ENCODE assay signal across 8 cellular contexts in genomic region chr4:98260047-98260578, GRCh38. TPM values are rescaled to one million over a fixed set of nuclear protein-coding genes. Genes with fewer than 3 reads are reported as not detected.
DNase-seq lines count a peak whose midpoint lies in the region; ATAC-seq, FAIRE-seq and TF ChIP-seq lines count a peak whose summit lies in the region.

No MANE protein-coding gene starts in this region.

- dilution Hi-C loops in keratinocyte (cut with MboI; ENCODE audit: extremely low pct_ligation_motif_present, low sequenced_read_pairs): no loop called here

- H3K79me2 ChIP-seq in keratinocyte (ENCODE audit: control insufficient read depth, insufficient read depth, low read length): peaks cover 43% of the 10 kb centered on the region

- peak overlapping the region; percentile 94 to 99 (median 95) for H3K4me3 Mint-ChIP-seq in CD4-positive, CD25-positive, alpha-beta regulatory T cell

- no peaks in the 10 kb centered on the region for H3K27me3 Mint-ChIP-seq in CD4-positive, CD25-positive, alpha-beta regulatory T cell

- no peaks in the 10 kb centered on the region for H3K36me3 ChIP-seq in CD4-positive, CD25-positive, alpha-beta regulatory T cell (ENCODE audit: control insufficient read depth, insufficient read depth, low read length)
- H3K36me3 ChIP-seq in SJSA1 (0 out of 2 replicates have a peak, but pooled peaks cover 3% of the 10 kb centered on the region), keratinocyte (ENCODE audit: control insufficient read depth in 2 of 2, extremely low read depth in 1 of 2, insufficient read depth in 2 of 2, low read length in 2 of 2) (no peaks in the 10 kb centered on the region)

- H3K27ac ChIP-seq in CD4-positive, CD25-positive, alpha-beta regulatory T cell (ENCODE audit: insufficient read depth, low read length, poor library complexity, severe bottlenecking): peak overlapping the region; percentile 87
- H3K27ac ChIP-seq in SJSA1: peak overlapping the region; percentile 92
- peak overlapping the region; percentile 90 for H3K27ac ChIP-seq in keratinocyte (ENCODE audit: control insufficient read depth, insufficient read depth, low read length)

- H3K27me3 ChIP-seq in CD4-positive, CD25-positive, alpha-beta regulatory T cell (ENCODE audit: control insufficient read depth, insufficient read depth, low read length): no peaks in the 10 kb centered on the region
- H3K27me3 ChIP-seq in SJSA1 (replicated peaks) (no peaks in the 10 kb centered on the region), keratinocyte (ENCODE audit: control insufficient read depth, extremely low read depth, insufficient read depth, low read length) (no peaks in the 10 kb centered on the region)

- peak in 1 of 3 donors; percentile 41 for DNase-seq in CD4-positive, CD25-positive, alpha-beta regulatory T cell
- no peak for DNase-seq in SJSA1 (ENCODE audit: low read depth in 1 of 2, low spot score in 2 of 2)
- peak in 1 of 2 donors; percentile 26 for DNase-seq in cardiac fibroblast (ENCODE audit: low read depth in 2 of 2)
- no peak for DNase-seq in keratinocyte (ENCODE audit: low read depth, low spot score)
- peak; percentile 11 for DNase-seq in stimulated activated CD4-positive, alpha-beta T cell treated with anti-CD3 and anti-CD28 coated beads, Interleukin-15, amount 100 ng/mL, for 1 hour (ENCODE audit: low read depth in 1 of 2, low spot score in 1 of 2)
- DNase-seq in activated effector memory CD4-positive, alpha-beta T cell treated with Interleukin-2 at 50 U/mL for 16 hours: no peak

- ATAC-seq in CD4-positive, CD25-positive, alpha-beta regulatory T cell (ENCODE audit: low read depth in 2 of 2): no peak
- ATAC-seq in GM19395 (IDR thresholded peaks at IDR 0.05; ENCODE audit: unreplicated experiment) (peak; percentile 31), HG03442 (IDR thresholded peaks at IDR 0.05; ENCODE audit: unreplicated experiment) (peak; percentile 14)

- H3K4me1 Mint-ChIP-seq in CD4-positive, CD25-positive, alpha-beta regulatory T cell: peaks cover 33 to 49% (median 43%) of the 10 kb centered on the region in 4 donors

- peak; percentile 65 for FAIRE-seq in keratinocyte (lab: Jason Lieb, UNC)

- peak overlapping the region; percentile 91 to 96 (median 95) for H3K27ac Mint-ChIP-seq in CD4-positive, CD25-positive, alpha-beta regulatory T cell

- H4K20me1 ChIP-seq in keratinocyte (ENCODE audit: control insufficient read depth, extremely low read depth, insufficient read depth, low read length): peaks cover 2% of the 10 kb centered on the region

- peaks cover 36% of the 10 kb centered on the region for H3K4me1 ChIP-seq in CD4-positive, CD25-positive, alpha-beta regulatory T cell (ENCODE audit: control insufficient read depth, insufficient read depth, low read length, poor library complexity, severe bottlenecking)
- peaks cover 15% of the 10 kb centered on the region; the same call in 1 of the 2 replicates for H3K4me1 ChIP-seq in SJSA1 (replicated peaks)
- H3K4me1 ChIP-seq in keratinocyte (ENCODE audit: control insufficient read depth, extremely low read depth, insufficient read depth, low read length): peaks cover 17% of the 10 kb centered on the region

- peak overlapping the region; percentile 89 for H3K9ac ChIP-seq in keratinocyte (ENCODE audit: control insufficient read depth, extremely low read depth, insufficient read depth, low read length)

- peak overlapping the region; percentile 89 for H3K4me3 ChIP-seq in CD4-positive, CD25-positive, alpha-beta regulatory T cell (ENCODE audit: low read depth, low read length)
- H3K4me3 ChIP-seq in SJSA1 (peak overlapping the region; percentile 68), cardiac fibroblast (replicated peaks in 1 of 2; ENCODE audit: low read depth in 2 of 2, low read length in 2 of 2) (peak overlapping the region; percentile 74 to 78), keratinocyte (ENCODE audit: control insufficient read depth in 2 of 3, extremely low read depth in 1 of 3, insufficient read depth in 2 of 3, low read depth in 1 of 3, low read length in 3 of 3) (peak overlapping the region; percentile 71 to 76 (median 74))

- peak overlapping the region; percentile 94 for H3K4me2 ChIP-seq in keratinocyte (ENCODE audit: control insufficient read depth, extremely low read depth, insufficient read depth, low read depth, low read length)

- H3K9me3 Mint-ChIP-seq in CD4-positive, CD25-positive, alpha-beta regulatory T cell: no peaks in the 10 kb centered on the region

- no peaks in the 10 kb centered on the region for H3K9me1 ChIP-seq in keratinocyte (ENCODE audit: control insufficient read depth, extremely low read depth, insufficient read depth, low read length)

- H3K9me3 ChIP-seq in CD4-positive, CD25-positive, alpha-beta regulatory T cell (ENCODE audit: control insufficient read depth in 2 of 2, low read length in 2 of 2): no peaks in the 10 kb centered on the region
- H3K9me3 ChIP-seq in SJSA1 (replicated peaks): no peaks in the 10 kb centered on the region
- no peaks in the 10 kb centered on the region for H3K9me3 ChIP-seq in keratinocyte (ENCODE audit: control insufficient read depth, low read depth, low read length)

- peak overlapping the region; percentile 71 for H2AFZ ChIP-seq in keratinocyte (ENCODE audit: control insufficient read depth, low read length)

- no peaks in the 10 kb centered on the region for H3K36me3 Mint-ChIP-seq in CD4-positive, CD25-positive, alpha-beta regulatory T cell

- TF ChIP-seq CTCF in cardiac fibroblast (IDR thresholded peaks at IDR 0.05; ENCODE audit: low read depth, low read length) (no peak), keratinocyte (optimal IDR thresholded peaks at IDR 0.05 in 1 of 3, IDR thresholded peaks at IDR 0.05 in 1 of 3, conservative IDR thresholded peaks at IDR 0.05 in 1 of 3; ENCODE audit: extremely low read depth in 1 of 3, insufficient read depth in 2 of 3, low read length in 3 of 3) (no peak)

RNA-seq across cellular contexts. Expression of gene RAP1GDS1, which starts 1.1 kb away (rescaled TPM):
- 54.7 TPM for total RNA-seq in CD4-positive, CD25-positive, alpha-beta regulatory T cell
- 10 to 100 TPM; 40.4 to 68.8 (median 48.9) TPM for polyA plus RNA-seq in CD4-positive, CD25-positive, alpha-beta regulatory T cell
- 52.0 and 59.9 TPM in 2 replicates for total RNA-seq in SJSA1 (2014; rRNA removed; shearing (Covaris generic))
- polyA plus RNA-seq in keratinocyte: 43.2 to 58.1 TPM (median 43.3 TPM) in 3 replicates
- 319 TPM for polyA plus RNA-seq in keratinocyte (2011; ENCODE audit: low read depth)
- 35.6 and 66.5 TPM in 2 replicates for polyA plus RNA-seq in keratinocyte (2011; cell fraction: cytosol; rRNA removed)
- polyA plus RNA-seq in keratinocyte (2011; cell fraction: nucleus; rRNA removed): 34.6 and 37.9 TPM in 2 replicates
- 39.2 and 51.9 TPM in 2 replicates for polyA plus RNA-seq in keratinocyte (2012; ENCODE audit: low replicate concordance)
- 20.6 to 111 TPM (median 70.1 TPM) in 3 replicates for polyA minus RNA-seq in keratinocyte
- 97.8 TPM for polyA minus RNA-seq in keratinocyte (2011; cell fraction: cytosol; rRNA and poly(A)+ RNA removed)
- 48.6 and 89.5 TPM in 2 replicates for polyA minus RNA-seq in keratinocyte (2011; cell fraction: nucleus; rRNA and poly(A)+ RNA removed)

Comparison
In these comparisons a context has a peak if more than half of its experiments do, and no peak if none do; other contexts are left out.
1. ATAC-seq: peak in GM19395 (single experiment) and HG03442 (single experiment); none in CD4-positive, CD25-positive, alpha-beta regulatory T cell (0 of 2).
2. DNase-seq: peak in stimulated activated CD4-positive, alpha-beta T cell treated with anti-CD3 and anti-CD28 coated beads, Interleukin-15, amount 100 ng/mL, for 1 hour (2 of 2); none in SJSA1 (0 of 2), keratinocyte (single experiment) and activated effector memory CD4-positive, alpha-beta T cell treated with Interleukin-2 at 50 U/mL for 16 hours (single experiment).
3. Peak in every context shown above with its lines, with median percentiles within 50 percentile points of each other: H3K27ac ChIP-seq and H3K4me3 ChIP-seq.